1 cellular context compared by ENCODE assay signal in genomic region chr1:202343652-202344349, GRCh38.
TF ChIP-seq lines count a peak whose summit lies in the region.

No MANE protein-coding gene starts in this region.

TF ChIP-seq in H1, 55 proteins besides CTCF, POLR2A, EP300 and RAD21 (continued from another document):
- peak; percentile 31 for TF ChIP-seq CHD7 (IDR thresholded peaks at IDR 0.05; ENCODE audit: insufficient replicate concordance, low read length)
- TF ChIP-seq GTF2F1 (IDR thresholded peaks at IDR 0.05; ENCODE audit: borderline replicate concordance, low read depth, low read length) = no peak
